1 cellular context compared by ENCODE assay signal in the genomic region with DNA sequence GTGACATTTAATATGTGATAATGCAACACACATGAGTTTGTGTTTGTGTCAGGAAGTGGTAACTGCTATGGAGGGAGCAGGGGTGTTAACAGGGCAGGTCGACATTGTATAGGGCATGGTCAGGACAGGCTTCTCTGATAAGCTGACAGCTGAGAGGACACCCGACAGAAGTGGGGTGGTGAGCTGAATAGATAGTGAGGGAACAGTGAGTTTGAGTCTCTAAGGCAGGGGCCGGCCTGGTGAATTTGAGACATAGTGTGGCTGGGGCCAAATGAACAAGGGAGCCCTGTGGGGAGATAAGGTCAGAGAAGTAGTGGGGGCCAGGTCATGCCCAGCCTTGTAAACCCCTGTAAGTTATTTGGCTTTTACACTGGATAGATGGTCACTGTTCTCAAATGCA.
TF ChIP-seq lines count a peak whose summit lies in the region.

No MANE protein-coding gene starts in this region.

TF ChIP-seq in K562, 482 proteins besides CTCF, POLR2A, EP300 and RAD21 (continued from another document and continues in another):
- TF ChIP-seq, protein P1, sequence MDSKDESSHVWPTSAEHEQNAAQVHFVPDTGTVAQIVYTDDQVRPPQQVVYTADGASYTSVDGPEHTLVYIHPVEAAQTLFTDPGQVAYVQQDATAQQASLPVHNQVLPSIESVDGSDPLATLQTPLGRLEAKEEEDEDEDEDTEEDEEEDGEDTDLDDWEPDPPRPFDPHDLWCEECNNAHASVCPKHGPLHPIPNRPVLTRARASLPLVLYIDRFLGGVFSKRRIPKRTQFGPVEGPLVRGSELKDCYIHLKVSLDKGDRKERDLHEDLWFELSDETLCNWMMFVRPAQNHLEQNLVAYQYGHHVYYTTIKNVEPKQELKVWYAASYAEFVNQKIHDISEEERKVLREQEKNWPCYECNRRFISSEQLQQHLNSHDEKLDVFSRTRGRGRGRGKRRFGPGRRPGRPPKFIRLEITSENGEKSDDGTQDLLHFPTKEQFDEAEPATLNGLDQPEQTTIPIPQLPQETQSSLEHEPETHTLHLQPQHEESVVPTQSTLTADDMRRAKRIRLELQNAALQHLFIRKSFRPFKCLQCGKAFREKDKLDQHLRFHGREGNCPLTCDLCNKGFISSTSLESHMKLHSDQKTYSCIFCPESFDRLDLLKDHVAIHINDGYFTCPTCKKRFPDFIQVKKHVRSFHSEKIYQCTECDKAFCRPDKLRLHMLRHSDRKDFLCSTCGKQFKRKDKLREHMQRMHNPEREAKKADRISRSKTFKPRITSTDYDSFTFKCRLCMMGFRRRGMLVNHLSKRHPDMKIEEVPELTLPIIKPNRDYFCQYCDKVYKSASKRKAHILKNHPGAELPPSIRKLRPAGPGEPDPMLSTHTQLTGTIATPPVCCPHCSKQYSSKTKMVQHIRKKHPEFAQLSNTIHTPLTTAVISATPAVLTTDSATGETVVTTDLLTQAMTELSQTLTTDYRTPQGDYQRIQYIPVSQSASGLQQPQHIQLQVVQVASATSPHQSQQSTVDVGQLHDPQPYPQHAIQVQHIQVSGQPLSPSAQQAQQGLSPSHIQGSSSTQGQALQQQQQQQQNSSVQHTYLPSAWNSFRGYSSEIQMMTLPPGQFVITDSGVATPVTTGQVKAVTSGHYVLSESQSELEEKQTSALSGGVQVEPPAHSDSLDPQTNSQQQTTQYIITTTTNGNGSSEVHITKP (IDR thresholded peaks at IDR 0.05; ENCODE audit: partially characterized antibody), result peak; percentile 74
- TF ChIP-seq NCOA6 (IDR thresholded peaks at IDR 0.05) (no peak), NFIC (IDR thresholded peaks at IDR 0.05) (peak; percentile 81), CREB1 (IDR thresholded peaks at IDR 0.05) (peak; percentile 49; the same call in 1 of the 2 replicates), CREB1 (CRISPR knock-in tag; IDR thresholded peaks at IDR 0.05) (no peak), WHSC1 (IDR thresholded peaks at IDR 0.05; ENCODE audit: low read length) (no peak), DPF2 (IDR thresholded peaks at IDR 0.05) (peak; percentile 90), CC2D1A (IDR thresholded peaks at IDR 0.05) (peak; percentile 44; the same call in 1 of the 2 replicates), HMGN3 (IDR thresholded peaks at IDR 0.05; ENCODE audit: borderline replicate concordance, extremely low read depth, insufficient read length, low read depth, low read length) (no peak), NFYB (IDR thresholded peaks at IDR 0.05; ENCODE audit: extremely low read depth, insufficient read length) (no peak), SAFB2 (IDR thresholded peaks at IDR 0.05; ENCODE audit: borderline replicate concordance, low read depth, low read length, severe bottlenecking) (no peak), XRCC5 (IDR thresholded peaks at IDR 0.05; ENCODE audit: low read depth, low read length) (no peak), ZNF507 (tag; conservative IDR thresholded peaks at IDR 0.05) (no peak), ZNF253 (CRISPR knock-in tag; conservative IDR thresholded peaks at IDR 0.05) (no peak)
- TF ChIP-seq, protein P2, sequence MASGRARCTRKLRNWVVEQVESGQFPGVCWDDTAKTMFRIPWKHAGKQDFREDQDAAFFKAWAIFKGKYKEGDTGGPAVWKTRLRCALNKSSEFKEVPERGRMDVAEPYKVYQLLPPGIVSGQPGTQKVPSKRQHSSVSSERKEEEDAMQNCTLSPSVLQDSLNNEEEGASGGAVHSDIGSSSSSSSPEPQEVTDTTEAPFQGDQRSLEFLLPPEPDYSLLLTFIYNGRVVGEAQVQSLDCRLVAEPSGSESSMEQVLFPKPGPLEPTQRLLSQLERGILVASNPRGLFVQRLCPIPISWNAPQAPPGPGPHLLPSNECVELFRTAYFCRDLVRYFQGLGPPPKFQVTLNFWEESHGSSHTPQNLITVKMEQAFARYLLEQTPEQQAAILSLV (tag; IDR thresholded peaks at IDR 0.05), result no peak
- TF ChIP-seq, protein P3, sequence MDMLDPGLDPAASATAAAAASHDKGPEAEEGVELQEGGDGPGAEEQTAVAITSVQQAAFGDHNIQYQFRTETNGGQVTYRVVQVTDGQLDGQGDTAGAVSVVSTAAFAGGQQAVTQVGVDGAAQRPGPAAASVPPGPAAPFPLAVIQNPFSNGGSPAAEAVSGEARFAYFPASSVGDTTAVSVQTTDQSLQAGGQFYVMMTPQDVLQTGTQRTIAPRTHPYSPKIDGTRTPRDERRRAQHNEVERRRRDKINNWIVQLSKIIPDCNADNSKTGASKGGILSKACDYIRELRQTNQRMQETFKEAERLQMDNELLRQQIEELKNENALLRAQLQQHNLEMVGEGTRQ (CRISPR knock-in tag; IDR thresholded peaks at IDR 0.05), result no peak
- TF ChIP-seq, protein P4, sequence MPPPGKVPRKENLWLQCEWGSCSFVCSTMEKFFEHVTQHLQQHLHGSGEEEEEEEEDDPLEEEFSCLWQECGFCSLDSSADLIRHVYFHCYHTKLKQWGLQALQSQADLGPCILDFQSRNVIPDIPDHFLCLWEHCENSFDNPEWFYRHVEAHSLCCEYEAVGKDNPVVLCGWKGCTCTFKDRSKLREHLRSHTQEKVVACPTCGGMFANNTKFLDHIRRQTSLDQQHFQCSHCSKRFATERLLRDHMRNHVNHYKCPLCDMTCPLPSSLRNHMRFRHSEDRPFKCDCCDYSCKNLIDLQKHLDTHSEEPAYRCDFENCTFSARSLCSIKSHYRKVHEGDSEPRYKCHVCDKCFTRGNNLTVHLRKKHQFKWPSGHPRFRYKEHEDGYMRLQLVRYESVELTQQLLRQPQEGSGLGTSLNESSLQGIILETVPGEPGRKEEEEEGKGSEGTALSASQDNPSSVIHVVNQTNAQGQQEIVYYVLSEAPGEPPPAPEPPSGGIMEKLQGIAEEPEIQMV (tag; conservative IDR thresholded peaks at IDR 0.05; ENCODE audit: low read depth), result no peak
- TF ChIP-seq, protein P5, sequence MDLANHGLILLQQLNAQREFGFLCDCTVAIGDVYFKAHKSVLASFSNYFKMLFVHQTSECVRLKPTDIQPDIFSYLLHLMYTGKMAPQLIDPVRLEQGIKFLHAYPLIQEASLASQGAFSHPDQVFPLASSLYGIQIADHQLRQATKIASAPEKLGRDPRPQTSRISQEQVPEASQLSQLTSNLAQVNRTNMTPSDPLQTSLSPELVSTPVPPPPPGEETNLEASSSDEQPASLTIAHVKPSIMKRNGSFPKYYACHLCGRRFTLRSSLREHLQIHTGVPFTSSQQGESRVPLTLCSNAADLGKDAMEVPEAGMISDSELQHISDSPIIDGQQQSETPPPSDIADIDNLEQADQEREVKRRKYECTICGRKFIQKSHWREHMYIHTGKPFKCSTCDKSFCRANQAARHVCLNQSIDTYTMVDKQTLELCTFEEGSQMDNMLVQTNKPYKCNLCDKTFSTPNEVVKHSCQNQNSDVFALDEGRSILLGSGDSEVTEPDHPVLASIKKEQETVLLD (IDR thresholded peaks at IDR 0.05), result peak; percentile 42; the same call in 1 of the 2 replicates
- TF ChIP-seq, protein P6, sequence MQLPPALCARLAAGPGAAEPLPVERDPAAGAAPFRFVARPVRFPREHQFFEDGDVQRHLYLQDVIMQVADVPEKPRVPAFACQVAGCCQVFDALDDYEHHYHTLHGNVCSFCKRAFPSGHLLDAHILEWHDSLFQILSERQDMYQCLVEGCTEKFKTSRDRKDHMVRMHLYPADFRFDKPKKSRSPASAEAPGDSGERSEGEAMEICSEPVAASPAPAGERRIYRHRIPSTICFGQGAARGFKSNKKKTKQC (CRISPR knock-in tag; IDR thresholded peaks at IDR 0.05), result no peak
- TF ChIP-seq, protein P7, sequence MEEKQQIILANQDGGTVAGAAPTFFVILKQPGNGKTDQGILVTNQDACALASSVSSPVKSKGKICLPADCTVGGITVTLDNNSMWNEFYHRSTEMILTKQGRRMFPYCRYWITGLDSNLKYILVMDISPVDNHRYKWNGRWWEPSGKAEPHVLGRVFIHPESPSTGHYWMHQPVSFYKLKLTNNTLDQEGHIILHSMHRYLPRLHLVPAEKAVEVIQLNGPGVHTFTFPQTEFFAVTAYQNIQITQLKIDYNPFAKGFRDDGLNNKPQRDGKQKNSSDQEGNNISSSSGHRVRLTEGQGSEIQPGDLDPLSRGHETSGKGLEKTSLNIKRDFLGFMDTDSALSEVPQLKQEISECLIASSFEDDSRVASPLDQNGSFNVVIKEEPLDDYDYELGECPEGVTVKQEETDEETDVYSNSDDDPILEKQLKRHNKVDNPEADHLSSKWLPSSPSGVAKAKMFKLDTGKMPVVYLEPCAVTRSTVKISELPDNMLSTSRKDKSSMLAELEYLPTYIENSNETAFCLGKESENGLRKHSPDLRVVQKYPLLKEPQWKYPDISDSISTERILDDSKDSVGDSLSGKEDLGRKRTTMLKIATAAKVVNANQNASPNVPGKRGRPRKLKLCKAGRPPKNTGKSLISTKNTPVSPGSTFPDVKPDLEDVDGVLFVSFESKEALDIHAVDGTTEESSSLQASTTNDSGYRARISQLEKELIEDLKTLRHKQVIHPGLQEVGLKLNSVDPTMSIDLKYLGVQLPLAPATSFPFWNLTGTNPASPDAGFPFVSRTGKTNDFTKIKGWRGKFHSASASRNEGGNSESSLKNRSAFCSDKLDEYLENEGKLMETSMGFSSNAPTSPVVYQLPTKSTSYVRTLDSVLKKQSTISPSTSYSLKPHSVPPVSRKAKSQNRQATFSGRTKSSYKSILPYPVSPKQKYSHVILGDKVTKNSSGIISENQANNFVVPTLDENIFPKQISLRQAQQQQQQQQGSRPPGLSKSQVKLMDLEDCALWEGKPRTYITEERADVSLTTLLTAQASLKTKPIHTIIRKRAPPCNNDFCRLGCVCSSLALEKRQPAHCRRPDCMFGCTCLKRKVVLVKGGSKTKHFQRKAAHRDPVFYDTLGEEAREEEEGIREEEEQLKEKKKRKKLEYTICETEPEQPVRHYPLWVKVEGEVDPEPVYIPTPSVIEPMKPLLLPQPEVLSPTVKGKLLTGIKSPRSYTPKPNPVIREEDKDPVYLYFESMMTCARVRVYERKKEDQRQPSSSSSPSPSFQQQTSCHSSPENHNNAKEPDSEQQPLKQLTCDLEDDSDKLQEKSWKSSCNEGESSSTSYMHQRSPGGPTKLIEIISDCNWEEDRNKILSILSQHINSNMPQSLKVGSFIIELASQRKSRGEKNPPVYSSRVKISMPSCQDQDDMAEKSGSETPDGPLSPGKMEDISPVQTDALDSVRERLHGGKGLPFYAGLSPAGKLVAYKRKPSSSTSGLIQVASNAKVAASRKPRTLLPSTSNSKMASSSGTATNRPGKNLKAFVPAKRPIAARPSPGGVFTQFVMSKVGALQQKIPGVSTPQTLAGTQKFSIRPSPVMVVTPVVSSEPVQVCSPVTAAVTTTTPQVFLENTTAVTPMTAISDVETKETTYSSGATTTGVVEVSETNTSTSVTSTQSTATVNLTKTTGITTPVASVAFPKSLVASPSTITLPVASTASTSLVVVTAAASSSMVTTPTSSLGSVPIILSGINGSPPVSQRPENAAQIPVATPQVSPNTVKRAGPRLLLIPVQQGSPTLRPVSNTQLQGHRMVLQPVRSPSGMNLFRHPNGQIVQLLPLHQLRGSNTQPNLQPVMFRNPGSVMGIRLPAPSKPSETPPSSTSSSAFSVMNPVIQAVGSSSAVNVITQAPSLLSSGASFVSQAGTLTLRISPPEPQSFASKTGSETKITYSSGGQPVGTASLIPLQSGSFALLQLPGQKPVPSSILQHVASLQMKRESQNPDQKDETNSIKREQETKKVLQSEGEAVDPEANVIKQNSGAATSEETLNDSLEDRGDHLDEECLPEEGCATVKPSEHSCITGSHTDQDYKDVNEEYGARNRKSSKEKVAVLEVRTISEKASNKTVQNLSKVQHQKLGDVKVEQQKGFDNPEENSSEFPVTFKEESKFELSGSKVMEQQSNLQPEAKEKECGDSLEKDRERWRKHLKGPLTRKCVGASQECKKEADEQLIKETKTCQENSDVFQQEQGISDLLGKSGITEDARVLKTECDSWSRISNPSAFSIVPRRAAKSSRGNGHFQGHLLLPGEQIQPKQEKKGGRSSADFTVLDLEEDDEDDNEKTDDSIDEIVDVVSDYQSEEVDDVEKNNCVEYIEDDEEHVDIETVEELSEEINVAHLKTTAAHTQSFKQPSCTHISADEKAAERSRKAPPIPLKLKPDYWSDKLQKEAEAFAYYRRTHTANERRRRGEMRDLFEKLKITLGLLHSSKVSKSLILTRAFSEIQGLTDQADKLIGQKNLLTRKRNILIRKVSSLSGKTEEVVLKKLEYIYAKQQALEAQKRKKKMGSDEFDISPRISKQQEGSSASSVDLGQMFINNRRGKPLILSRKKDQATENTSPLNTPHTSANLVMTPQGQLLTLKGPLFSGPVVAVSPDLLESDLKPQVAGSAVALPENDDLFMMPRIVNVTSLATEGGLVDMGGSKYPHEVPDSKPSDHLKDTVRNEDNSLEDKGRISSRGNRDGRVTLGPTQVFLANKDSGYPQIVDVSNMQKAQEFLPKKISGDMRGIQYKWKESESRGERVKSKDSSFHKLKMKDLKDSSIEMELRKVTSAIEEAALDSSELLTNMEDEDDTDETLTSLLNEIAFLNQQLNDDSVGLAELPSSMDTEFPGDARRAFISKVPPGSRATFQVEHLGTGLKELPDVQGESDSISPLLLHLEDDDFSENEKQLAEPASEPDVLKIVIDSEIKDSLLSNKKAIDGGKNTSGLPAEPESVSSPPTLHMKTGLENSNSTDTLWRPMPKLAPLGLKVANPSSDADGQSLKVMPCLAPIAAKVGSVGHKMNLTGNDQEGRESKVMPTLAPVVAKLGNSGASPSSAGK (IDR thresholded peaks at IDR 0.05), result no peak
- TF ChIP-seq, protein P8, sequence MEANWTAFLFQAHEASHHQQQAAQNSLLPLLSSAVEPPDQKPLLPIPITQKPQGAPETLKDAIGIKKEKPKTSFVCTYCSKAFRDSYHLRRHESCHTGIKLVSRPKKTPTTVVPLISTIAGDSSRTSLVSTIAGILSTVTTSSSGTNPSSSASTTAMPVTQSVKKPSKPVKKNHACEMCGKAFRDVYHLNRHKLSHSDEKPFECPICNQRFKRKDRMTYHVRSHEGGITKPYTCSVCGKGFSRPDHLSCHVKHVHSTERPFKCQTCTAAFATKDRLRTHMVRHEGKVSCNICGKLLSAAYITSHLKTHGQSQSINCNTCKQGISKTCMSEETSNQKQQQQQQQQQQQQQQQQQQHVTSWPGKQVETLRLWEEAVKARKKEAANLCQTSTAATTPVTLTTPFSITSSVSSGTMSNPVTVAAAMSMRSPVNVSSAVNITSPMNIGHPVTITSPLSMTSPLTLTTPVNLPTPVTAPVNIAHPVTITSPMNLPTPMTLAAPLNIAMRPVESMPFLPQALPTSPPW (CRISPR knock-in tag; IDR thresholded peaks at IDR 0.05), result peak; percentile 68; the same call in 1 of the 2 replicates
- TF ChIP-seq, protein P9, sequence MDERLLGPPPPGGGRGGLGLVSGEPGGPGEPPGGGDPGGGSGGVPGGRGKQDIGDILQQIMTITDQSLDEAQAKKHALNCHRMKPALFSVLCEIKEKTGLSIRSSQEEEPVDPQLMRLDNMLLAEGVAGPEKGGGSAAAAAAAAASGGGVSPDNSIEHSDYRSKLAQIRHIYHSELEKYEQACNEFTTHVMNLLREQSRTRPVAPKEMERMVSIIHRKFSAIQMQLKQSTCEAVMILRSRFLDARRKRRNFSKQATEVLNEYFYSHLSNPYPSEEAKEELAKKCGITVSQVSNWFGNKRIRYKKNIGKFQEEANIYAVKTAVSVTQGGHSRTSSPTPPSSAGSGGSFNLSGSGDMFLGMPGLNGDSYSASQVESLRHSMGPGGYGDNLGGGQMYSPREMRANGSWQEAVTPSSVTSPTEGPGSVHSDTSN (CRISPR knock-in tag; IDR thresholded peaks at IDR 0.05; ENCODE audit: low read depth), result no peak
- TF ChIP-seq, protein P9 (tag; conservative IDR thresholded peaks at IDR 0.05; ENCODE audit: low read depth), result peak; percentile 43; the same call in 1 of the 2 replicates
